Comparison of ENCODE assay signal across 24 cellular contexts in genomic region chr3:63639821-63640220, GRCh38. TPM values are rescaled to one million over a fixed set of nuclear protein-coding genes. Genes with fewer than 3 reads are reported as not detected.
DNase-seq lines count a peak whose midpoint lies in the region; ATAC-seq, FAIRE-seq and TF ChIP-seq lines count a peak whose summit lies in the region.
"Had no signal": no experiment of that assay in that cellular context is flagged by ENCODE, and none has a peak within 500 bp of the region (broad histone marks: within the 10 kb centered on the region; RNA-seq: fewer than 3 reads in every experiment).

No MANE protein-coding gene starts in this region.

- no peaks in the 10 kb centered on the region for H3K27me3 ChIP-seq in astrocyte (ENCODE audit: insufficient read depth, low read length)
- no peaks in the 10 kb centered on the region for H3K27me3 ChIP-seq in ascending aorta
- H3K27me3 ChIP-seq: BLaER1 treated with 17β-estradiol and CSF1 and Interleukin-3, amounts not matched to agents 10 nM and 100 nM had no signal

- H3K4me3 Mint-ChIP-seq in astrocyte (ENCODE audit: unreplicated experiment): no peak overlapping the region
- H3K4me3 Mint-ChIP-seq: CD14-positive monocyte; CD4-positive, alpha-beta T cell; CD8-positive, alpha-beta memory T cell; GM23338 had no signal

- no peak overlapping the region for H3K4me2 ChIP-seq in astrocyte (ENCODE audit: low read length)
- H3K4me2 ChIP-seq: BLaER1 treated with 17β-estradiol and CSF1 and Interleukin-3, amounts not matched to agents 10 nM and 100 nM; GM23338 had no signal

- H4K20me1 ChIP-seq in astrocyte (ENCODE audit: insufficient read depth, low read length): no peaks in the 10 kb centered on the region
- H4K20me1 ChIP-seq: BLaER1 treated with 17β-estradiol and CSF1 and Interleukin-3, amounts not matched to agents 10 nM and 100 nM had no signal

- H3K9ac ChIP-seq in astrocyte (ENCODE audit: low read length): no peak overlapping the region
- H3K9ac ChIP-seq: BLaER1 treated with 17β-estradiol and CSF1 and Interleukin-3, amounts not matched to agents 10 nM and 100 nM had no signal

- H3K9me3 ChIP-seq in astrocyte (ENCODE audit: insufficient read depth, low read depth, low read length) (no peaks in the 10 kb centered on the region), ascending aorta (no peaks in the 10 kb centered on the region)
- H3K9me3 ChIP-seq: BE2C, HAP-1 had no signal

- H3K9me3 Mint-ChIP-seq in astrocyte (ENCODE audit: unreplicated experiment): peaks cover 2% of the 10 kb centered on the region

- no peaks in the 10 kb centered on the region for H3K79me2 ChIP-seq in astrocyte (ENCODE audit: insufficient read depth, low read length)

- ATAC-seq in GM21526 (IDR thresholded peaks at IDR 0.05; ENCODE audit: low FRiP score, unreplicated experiment): no peak
- ATAC-seq: GM23338 had no signal

- H2AFZ ChIP-seq in astrocyte (ENCODE audit: low read depth, low read length): no peak overlapping the region
- H2AFZ ChIP-seq: GM23338 had no signal

- peak; percentile 40 for DNase-seq in AG10803 (ENCODE audit: low read depth)
- peak; percentile 57 for DNase-seq in HCEC 1CT
- peak; percentile 13 for DNase-seq in astrocyte (ENCODE audit: low read depth)
- no peak for DNase-seq in ascending aorta (ENCODE audit: low spot score in 2 of 2)
- no peak for DNase-seq in GM19240 (ENCODE audit: insufficient read length, low spot score)
- DNase-seq: AML-193; BE2C; CD4-positive, alpha-beta T cell; CD8-positive, alpha-beta memory T cell; DMS 273 treated with DMSO at 0.1 percent for 48 hours; DMS79; GF-D8 had no signal

- no peak overlapping the region for H3K27ac Mint-ChIP-seq in astrocyte (ENCODE audit: unreplicated experiment)
- H3K27ac Mint-ChIP-seq: CD14-positive monocyte; CD4-positive, alpha-beta T cell; CD8-positive, alpha-beta memory T cell; GM23338 had no signal

- no peaks in the 10 kb centered on the region for H3K36me3 ChIP-seq in astrocyte (ENCODE audit: insufficient read depth, low read length)
- no peaks in the 10 kb centered on the region for H3K36me3 ChIP-seq in ascending aorta
- H3K36me3 ChIP-seq: BE2C; BLaER1 treated with 17β-estradiol and CSF1 and Interleukin-3, amounts not matched to agents 10 nM and 100 nM; HAP-1 had no signal

- no peaks in the 10 kb centered on the region for H3K36me3 Mint-ChIP-seq in astrocyte (ENCODE audit: low read depth, unreplicated experiment)
- H3K36me3 Mint-ChIP-seq: CD14-positive monocyte; CD8-positive, alpha-beta memory T cell had no signal

- H3K4me1 Mint-ChIP-seq in astrocyte (ENCODE audit: low read depth, unreplicated experiment): no peaks in the 10 kb centered on the region
- H3K4me1 Mint-ChIP-seq: CD14-positive monocyte; CD8-positive, alpha-beta memory T cell had no signal

- no peaks in the 10 kb centered on the region for H3K27me3 Mint-ChIP-seq in astrocyte (ENCODE audit: low read depth, unreplicated experiment)

- no peaks in the 10 kb centered on the region for H3K4me1 ChIP-seq in astrocyte (ENCODE audit: insufficient read depth, low read length)
- no peaks in the 10 kb centered on the region for H3K4me1 ChIP-seq in ascending aorta
- H3K4me1 ChIP-seq: BE2C; BLaER1 treated with 17β-estradiol and CSF1 and Interleukin-3, amounts not matched to agents 10 nM and 100 nM; HAP-1 had no signal

- FAIRE-seq in astrocyte (lab: Jason Lieb, UNC): no peak
- FAIRE-seq: A204.1, D721Med, GM12891, GM18507 had no signal

- no peak overlapping the region for H3K27ac ChIP-seq in astrocyte (ENCODE audit: low read depth, low read length)
- no peak overlapping the region for H3K27ac ChIP-seq in ascending aorta
- H3K27ac ChIP-seq: 22Rv1; BLaER1 treated with 17β-estradiol and CSF1 and Interleukin-3, amounts not matched to agents 10 nM and 100 nM had no signal

- TF ChIP-seq CTCF in AG10803 (conservative IDR thresholded peaks at IDR 0.05; ENCODE audit: low read length) (no peak), astrocyte (IDR thresholded peaks at IDR 0.05; ENCODE audit: insufficient read depth, low read depth, low read length) (no peak), ascending aorta (IDR thresholded peaks at IDR 0.05) (no peak)

- intact Hi-C loops in ascending aorta (cut with DNase I): no loop called here

- H3K4me3 ChIP-seq in AG10803 (ENCODE audit: low read length) (no peak overlapping the region), astrocyte (ENCODE audit: insufficient read depth, low read depth, low read length) (no peak overlapping the region), ascending aorta (no peak overlapping the region)
- H3K4me3 ChIP-seq: BLaER1 treated with 17β-estradiol and CSF1 and Interleukin-3, amounts not matched to agents 10 nM and 100 nM; GM23338; HAP-1 had no signal

RNA-seq across cellular contexts. Expression of gene SNTN, which starts 12.7 kb away (rescaled TPM):
- total RNA-seq in astrocyte (not detected in 2 replicates), ascending aorta (not detected)
- total RNA-seq: CD4-positive, alpha-beta T cell; CD8-positive, alpha-beta memory T cell; G401; GM23338; H4 had no signal

Comparison
In these comparisons a context has a peak if more than half of its experiments do, and no peak if none do; other contexts are left out.
1. DNase-seq: peak in AG10803 (single experiment), HCEC 1CT (single experiment) and astrocyte (single experiment); none in ascending aorta (0 of 2) and GM19240 (single experiment).